In genomic region chr14:54532111-54533012, GRCh38 we compare ENCODE assay signal across 13 cellular contexts. TPM values are rescaled to one million over a fixed set of nuclear protein-coding genes. Genes with fewer than 3 reads are reported as not detected.
A peak's percentile ranks its signal among the peaks of the same experiment; 100 is the strongest.
DNase-seq lines count a peak whose midpoint lies in the region; ATAC-seq, FAIRE-seq and TF ChIP-seq lines count a peak whose summit lies in the region.
"Had no signal": no experiment of that assay in that cellular context is flagged by ENCODE, and none has a peak within 500 bp of the region (broad histone marks: within the 10 kb centered on the region; RNA-seq: fewer than 3 reads in every experiment).

No MANE protein-coding gene starts in this region.

- peaks cover 20% of the 10 kb centered on the region for H3K4me1 Mint-ChIP-seq in endothelial cell (ENCODE audit: unreplicated experiment)

- H3K36me3 ChIP-seq in right atrium auricular region (peaks cover 9% of the 10 kb centered on the region), stomach (peaks cover 0 to 36% (median 26%) of the 10 kb centered on the region in 4 donors)

- ATAC-seq in GM18519 (IDR thresholded peaks at IDR 0.05; ENCODE audit: low FRiP score, unreplicated experiment) (peak; percentile 96), GM21528 (IDR thresholded peaks at IDR 0.05; ENCODE audit: low FRiP score, unreplicated experiment) (peak; percentile 95), HG03159 (IDR thresholded peaks at IDR 0.05; ENCODE audit: unreplicated experiment) (peak; percentile 95)
- ATAC-seq: body of pancreas had no signal

- peaks cover 1% of the 10 kb centered on the region for H3K27me3 Mint-ChIP-seq in endothelial cell (ENCODE audit: unreplicated experiment)

- intact Hi-C loops in stomach (cut with DNase I; ENCODE audit: low total_unique reads) = no loop called here

- no peak for TF ChIP-seq POLR2A in stomach (IDR thresholded peaks at IDR 0.05)

- WGBS in stomach, 5 donors = 94 to 98% (median 96%) methylated on average over 3 of the region's 3 CpGs

- H3K9me3 ChIP-seq in right atrium auricular region (no peaks in the 10 kb centered on the region), stomach (no peaks in the 10 kb centered on the region)
- H3K9me3 ChIP-seq: body of pancreas, tibial artery had no signal

- H3K27ac ChIP-seq in right atrium auricular region (no peak overlapping the region), stomach (no peak overlapping the region)
- H3K27ac ChIP-seq: body of pancreas, tibial artery had no signal

- no peak for DNase-seq in endothelial cell (ENCODE audit: low spot score)
- no peak for DNase-seq in NCI-H1417 treated with DMSO at 0.1 percent for 48 hours (lab: John Stamatoyannopoulos, UW)
- DNase-seq in D721Med (ENCODE audit: insufficient read length, low spot score) = no peak
- no peak for DNase-seq in right atrium auricular region (ENCODE audit: low spot score)
- no peak for DNase-seq in stomach
- DNase-seq: activated CD8-positive, alpha-beta memory T cell treated with anti-CD3 and anti-CD28 coated beads for 24 hours; body of pancreas; NCI-H1694 treated with DMSO at 0.1 percent for 48 hours; SHP77; tibial artery had no signal

- H3K4me1 ChIP-seq in right atrium auricular region (peaks cover 0 to 11% of the 10 kb centered on the region in 2 donors), stomach (peaks cover 0 to 6% (median 0%) of the 10 kb centered on the region in 4 donors)
- H3K4me1 ChIP-seq: tibial artery had no signal

- TF ChIP-seq CTCF in endothelial cell (IDR thresholded peaks at IDR 0.05; ENCODE audit: unreplicated experiment) (no peak), D721Med (IDR thresholded peaks at IDR 0.05; ENCODE audit: insufficient read depth, missing control alignments) (no peak), right atrium auricular region (IDR thresholded peaks at IDR 0.05) (no peak), stomach (IDR thresholded peaks at IDR 0.05) (no peak)

- no peak for FAIRE-seq in D721Med (lab: Jason Lieb, UNC)

- H3K27me3 ChIP-seq in right atrium auricular region = no peaks in the 10 kb centered on the region
- H3K27me3 ChIP-seq in stomach = no peaks in the 10 kb centered on the region
- H3K27me3 ChIP-seq: body of pancreas, tibial artery had no signal

- H3K27ac Mint-ChIP-seq in endothelial cell (ENCODE audit: unreplicated experiment) = peak overlapping the region; percentile 76

- H3K36me3 Mint-ChIP-seq in endothelial cell (ENCODE audit: low read depth, unreplicated experiment) = no peaks in the 10 kb centered on the region

- no peak for TF ChIP-seq EP300 in stomach (IDR thresholded peaks at IDR 0.05)

- H3K4me3 ChIP-seq in right atrium auricular region (no peak overlapping the region), stomach (no peak overlapping the region)
- H3K4me3 ChIP-seq: body of pancreas, tibial artery had no signal

- no peaks in the 10 kb centered on the region for H3K9me3 Mint-ChIP-seq in endothelial cell (ENCODE audit: unreplicated experiment)

- no peak overlapping the region for H3K4me3 Mint-ChIP-seq in endothelial cell (ENCODE audit: unreplicated experiment)

RNA-seq across cellular contexts. Expression of gene CGRRF1, which starts 22.7 kb away (rescaled TPM):
- total RNA-seq in endothelial cell (ENCODE audit: unreplicated experiment) (31.1 TPM), right atrium auricular region (10 to 100 TPM; 12.4 to 17.4 TPM), stomach (10 to 100 TPM in 4 of 5 donors, 1 to 10 TPM in 1; 8.0 to 30.9 (median 19.1) TPM)
- 10 to 100 TPM; 11.0 to 13.6 (median 11.0) TPM for polyA plus RNA-seq in stomach

RNA-seq across cellular contexts. Expression of gene SAMD4A, which starts 34.6 kb away (rescaled TPM):
- total RNA-seq in endothelial cell (ENCODE audit: unreplicated experiment) (9.2 TPM), right atrium auricular region (100 to 1,000 TPM in 1 of 2 donors, 10 to 100 TPM in 1; 74.5 to 102 TPM), stomach (10 to 100 TPM; 11.6 to 67.4 (median 19.8) TPM)
- polyA plus RNA-seq in stomach = 10 to 100 TPM in 1 of 3 donors, 1 to 10 TPM in 2; 2.5 to 12.1 (median 5.3) TPM

RNA-seq across cellular contexts. Expression of gene GMFB, which starts 43.6 kb away (rescaled TPM):
- total RNA-seq in endothelial cell (ENCODE audit: unreplicated experiment) (86.2 TPM), right atrium auricular region (10 to 100 TPM; 28.0 to 29.4 TPM), stomach (100 to 1,000 TPM in 1 of 5 donors, 10 to 100 TPM in 3, 1 to 10 TPM in 1; 4.1 to 101 (median 31.0) TPM)
- 10 to 100 TPM in 2 of 3 donors, 1 to 10 TPM in 1; 8.7 to 31.2 (median 27.4) TPM for polyA plus RNA-seq in stomach
